32 cellular contexts compared by ENCODE assay signal in the genomic region with DNA sequence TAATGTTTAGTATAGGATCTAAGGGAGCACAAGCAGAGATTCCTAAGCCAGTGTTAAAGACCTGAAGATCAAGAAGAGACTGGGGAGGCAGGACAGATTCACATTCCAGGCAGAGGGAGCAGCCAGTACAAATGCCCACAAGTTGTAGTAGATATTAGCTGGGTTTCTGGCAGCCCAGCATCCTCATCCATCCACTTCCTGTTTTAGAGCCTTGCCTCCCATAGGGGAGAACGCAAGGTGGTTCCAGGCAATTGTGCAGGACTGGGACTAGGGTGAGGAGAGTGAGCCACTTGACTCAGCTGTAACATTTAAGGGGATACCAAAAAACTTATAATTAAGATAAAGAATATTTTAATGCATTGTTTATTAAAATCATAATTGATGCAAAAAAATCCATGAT.
"Had no signal": no experiment of that assay in that cellular context is flagged by ENCODE, and none has a peak within 500 bp of the region (broad histone marks: within the 10 kb centered on the region; RNA-seq: fewer than 3 reads in every experiment).

No MANE protein-coding gene starts in this region.

- H2AFZ ChIP-seq: hepatocyte, neural progenitor cell had no signal

- H3K36me3 ChIP-seq: colonic mucosa, gastrocnemius medialis, neural progenitor cell, right atrium auricular region, suprapubic skin, tibial artery, upper lobe of right lung, WERI-Rb-1 had no signal

- H3K9ac ChIP-seq: neural progenitor cell had no signal

- H3K27ac ChIP-seq: colonic mucosa, dorsolateral prefrontal cortex, gastrocnemius medialis, hepatocyte, neural progenitor cell, right atrium auricular region, suprapubic skin, tibial artery, upper lobe of right lung, WERI-Rb-1 had no signal

- H3K4me1 ChIP-seq: colonic mucosa, neural progenitor cell, right atrium auricular region, upper lobe of right lung had no signal

- H3K9me3 ChIP-seq: colonic mucosa, gastrocnemius medialis, right atrium auricular region, suprapubic skin, tibial artery, upper lobe of right lung had no signal

- H3K79me2 ChIP-seq: hepatocyte had no signal

- H3K4me3 ChIP-seq: colonic mucosa, dorsolateral prefrontal cortex, gastrocnemius medialis, hepatocyte, neural progenitor cell, right atrium auricular region, smooth muscle cell, suprapubic skin, tibial artery, upper lobe of right lung had no signal

- H3K27ac Mint-ChIP-seq: activated CD4-positive, alpha-beta memory T cell treated with anti-CD3 and anti-CD28 coated beads for 36 hours; activated CD4-positive, alpha-beta T cell treated with anti-CD3 and anti-CD28 coated beads, Interleukin-2, amount 10 ng/mL, durations not matched to agents 24 days and 14 days; activated T-cell treated with anti-CD3 and anti-CD28 coated beads, Interleukin-2, amount 50 U/mL, for 24 hours; neural progenitor cell; T-helper 1 cell treated with Interleukin-12 subunit alpha and Interleukin-12 subunit beta and Interleukin-4 antibody, amounts not matched to agents 30 μg/mL and 1 μg/mL, for 36 hours had no signal

- H3K4me1 Mint-ChIP-seq: neural progenitor cell; stimulated activated memory B cell treated with anti-CD40 and anti-IgM and Interleukin-4, amounts not matched to agents 10 μg/mL and 1 μg/mL and 100 μg/mL, for 72 hours had no signal

- H3K4me2 ChIP-seq: hepatocyte, neural progenitor cell, smooth muscle cell had no signal

- FAIRE-seq: bronchial epithelial cell, keratinocyte had no signal

- ATAC-seq: gastrocnemius medialis; left cardiac atrium; naive thymus-derived CD4-positive, alpha-beta T cell; stimulated activated memory B cell treated with anti-CD40 and anti-IgM and Interleukin-4, amounts not matched to agents 10 μg/mL and 1 μg/mL and 100 μg/mL, for 72 hours; upper lobe of right lung had no signal

- H3K27me3 Mint-ChIP-seq: activated CD4-positive, alpha-beta memory T cell treated with anti-CD3 and anti-CD28 coated beads for 36 hours; activated CD4-positive, alpha-beta T cell treated with anti-CD3 and anti-CD28 coated beads, Interleukin-2, amount 10 ng/mL, durations not matched to agents 24 days and 14 days; activated T-cell treated with anti-CD3 and anti-CD28 coated beads, Interleukin-2, amount 50 U/mL, for 24 hours; naive thymus-derived CD4-positive, alpha-beta T cell; stimulated activated memory B cell treated with anti-CD40 and anti-IgM and Interleukin-4, amounts not matched to agents 10 μg/mL and 1 μg/mL and 100 μg/mL, for 72 hours had no signal

- DNase-seq: activated CD4-positive, alpha-beta memory T cell treated with anti-CD3 and anti-CD28 coated beads for 36 hours; activated CD4-positive, alpha-beta T cell treated with anti-CD3 and anti-CD28 coated beads, Interleukin-2, amount 10 ng/mL, durations not matched to agents 24 days and 14 days; activated CD4-positive, CD25-positive, alpha-beta regulatory T cell treated with anti-CD3 and anti-CD28 coated beads, Interleukin-2, amount 50 U/mL, for 72 hours; activated CD8-positive, alpha-beta memory T cell treated with anti-CD3 and anti-CD28 coated beads, Interleukin-2, amount 50 U/mL, for 48 hours; activated gamma-delta T cell treated with Interleukin-2 at 50 U/mL for 16 hours; activated naive CD4-positive, alpha-beta T cell treated with anti-CD3 and anti-CD28 coated beads, Interleukin-2, amount 50 U/mL, for 16 hours; activated T-cell treated with anti-CD3 and anti-CD28 coated beads, Interleukin-2, amount 50 U/mL, for 24 hours; cerebellar nuclear complex; colonic mucosa; dorsolateral prefrontal cortex; effector memory CD4-positive, alpha-beta T cell; erythroblast; gastrocnemius medialis; left cardiac atrium; midbrain; naive thymus-derived CD4-positive, alpha-beta T cell; stimulated activated CD4-positive, alpha-beta T cell treated with anti-CD3 and anti-CD28 coated beads, Interleukin-1b, Interleukin-23, amount 100 ng/mL, for 48 hours; stimulated activated CD4-positive, alpha-beta T cell treated with anti-CD3 and anti-CD28 coated beads, Interleukin-4, amount 100 ng/mL, for 4 hours; stimulated activated CD8-positive, alpha-beta memory T cell treated with anti-CD3 and anti-CD28 coated beads, Interleukin-4, amount 100 ng/mL, for 48 hours; T1000; tibial artery; upper lobe of right lung; WERI-Rb-1 had no signal

- H3K36me3 Mint-ChIP-seq: neural progenitor cell had no signal

- H3K27me3 ChIP-seq: colonic mucosa, dorsolateral prefrontal cortex, gastrocnemius medialis, hepatocyte, neural progenitor cell, right atrium auricular region, suprapubic skin, tibial artery, upper lobe of right lung had no signal

- H3K9me3 Mint-ChIP-seq: activated CD4-positive, alpha-beta memory T cell treated with anti-CD3 and anti-CD28 coated beads for 36 hours; activated CD4-positive, alpha-beta T cell treated with anti-CD3 and anti-CD28 coated beads, Interleukin-2, amount 10 ng/mL, durations not matched to agents 24 days and 14 days; activated T-cell treated with anti-CD3 and anti-CD28 coated beads, Interleukin-2, amount 50 U/mL, for 24 hours; naive thymus-derived CD4-positive, alpha-beta T cell; neural progenitor cell; stimulated activated memory B cell treated with anti-CD40 and anti-IgM and Interleukin-4, amounts not matched to agents 10 μg/mL and 1 μg/mL and 100 μg/mL, for 72 hours; T-helper 1 cell treated with Interleukin-12 subunit alpha and Interleukin-12 subunit beta and Interleukin-4 antibody, amounts not matched to agents 30 μg/mL and 1 μg/mL, for 36 hours had no signal

- H3K4me3 Mint-ChIP-seq: activated CD4-positive, alpha-beta memory T cell treated with anti-CD3 and anti-CD28 coated beads for 36 hours; activated CD4-positive, alpha-beta T cell treated with anti-CD3 and anti-CD28 coated beads, Interleukin-2, amount 10 ng/mL, durations not matched to agents 24 days and 14 days; activated T-cell treated with anti-CD3 and anti-CD28 coated beads, Interleukin-2, amount 50 U/mL, for 24 hours; naive thymus-derived CD4-positive, alpha-beta T cell; neural progenitor cell; stimulated activated memory B cell treated with anti-CD40 and anti-IgM and Interleukin-4, amounts not matched to agents 10 μg/mL and 1 μg/mL and 100 μg/mL, for 72 hours; T-helper 1 cell treated with Interleukin-12 subunit alpha and Interleukin-12 subunit beta and Interleukin-4 antibody, amounts not matched to agents 30 μg/mL and 1 μg/mL, for 36 hours had no signal
